8 cellular contexts compared by ENCODE assay signal in the genomic region with DNA sequence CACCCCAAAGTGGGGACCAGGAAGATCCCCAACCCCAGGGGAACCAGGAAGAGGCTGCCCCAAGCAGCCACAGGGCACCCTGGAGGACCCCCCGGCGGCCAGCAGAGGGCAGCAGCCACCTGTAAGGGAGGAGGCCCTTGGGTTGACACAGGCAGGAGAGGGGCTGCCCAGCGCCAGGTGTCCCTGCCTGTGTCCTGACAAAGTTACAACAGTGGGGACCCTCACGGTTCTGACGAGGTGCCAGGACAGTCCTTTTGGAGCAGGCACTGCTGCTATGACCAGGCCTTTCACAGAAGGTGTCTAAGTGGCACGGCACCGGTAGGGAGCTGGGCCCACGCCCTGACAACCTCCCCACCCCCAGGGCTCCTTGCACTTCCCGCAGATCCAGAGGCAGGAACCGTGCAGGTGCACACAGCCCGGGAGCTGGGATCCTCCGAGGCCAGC.
DNase-seq lines count a peak whose midpoint lies in the region; ATAC-seq, FAIRE-seq and TF ChIP-seq lines count a peak whose summit lies in the region.

No MANE protein-coding gene starts in this region.

- ATAC-seq in memory B cell (ENCODE audit: low read depth) (peak; percentile 63), HG02571 (IDR thresholded peaks at IDR 0.05; ENCODE audit: unreplicated experiment) (no peak)

- DNase-seq in ELR (ENCODE audit: low read depth) (peak; percentile 66), H54 (ENCODE audit: insufficient read length, low spot score) (peak; percentile 70), NCI-H1930 (lab: John Stamatoyannopoulos, UW) (peak; percentile 42 to 69), dermis blood vessel endothelial cell (peak; percentile 64), memory B cell (ENCODE audit: low spot score in 2 of 2) (peak; percentile 18 to 36)
- DNase-seq in activated CD4-positive, alpha-beta T cell treated with anti-CD3 and anti-CD28 coated beads for 4 hours, result peak; percentile 25 to 44
- DNase-seq in stimulated activated CD8-positive, alpha-beta memory T cell treated with anti-CD3 and anti-CD28 coated beads, Interleukin-7, amount 100 ng/mL, for 48 hours (ENCODE audit: extremely low read depth in 1 of 2, low read depth in 1 of 2), result peak; percentile 18 to 52

- peaks cover 11% of the 10 kb centered on the region for H3K4me1 Mint-ChIP-seq in memory B cell

- TF ChIP-seq POLR2A in H54 (IDR thresholded peaks at IDR 0.05; ENCODE audit: low read depth, low read length), result no peak

- H3K4me3 Mint-ChIP-seq in memory B cell, result no peak overlapping the region

- peaks cover 17% of the 10 kb centered on the region for H3K27me3 Mint-ChIP-seq in memory B cell

- FAIRE-seq in H54 (lab: Jason Lieb, UNC), result no peak

- no peaks in the 10 kb centered on the region for H3K36me3 Mint-ChIP-seq in memory B cell

- H3K9me3 Mint-ChIP-seq in memory B cell, result peaks cover 2% of the 10 kb centered on the region

- H3K27ac Mint-ChIP-seq in memory B cell, result no peak overlapping the region
